Comparison of ENCODE assay signal across 8 cellular contexts in genomic region chr2:33598472-33599174, GRCh38. TPM values are rescaled to one million over a fixed set of nuclear protein-coding genes. Genes with fewer than 3 reads are reported as not detected.
A peak's percentile ranks its signal among the peaks of the same experiment; 100 is the strongest.
DNase-seq lines count a peak whose midpoint lies in the region; ATAC-seq and TF ChIP-seq lines count a peak whose summit lies in the region.

No MANE protein-coding gene starts in this region.

- CTCF ChIA-PET in PC-9 (lab: Charles Lee), result interaction anchor here (0.7 to 1.6 kb wide), 2 partner anchors 15 to 123 kb away, joined by 3 to 4 read pairs; no protein-coding TSS in a partner anchor
- CTCF ChIA-PET in activated naive CD4-positive, alpha-beta T cell treated with anti-CD3 and anti-CD28 coated beads, Interleukin-2, amount 10 ng/mL, durations not matched to agents 7 days and 5 days (lab: Charles Lee), result interaction anchor here (0.8 to 1.9 kb wide), 4 partner anchors 16 to 123 kb away, joined by 3 to 11 read pairs (median 4); no protein-coding TSS in a partner anchor

- no peaks in the 10 kb centered on the region for H3K9me3 ChIP-seq in BLaER1 treated with 17β-estradiol and CSF1 and Interleukin-3, amounts not matched to agents 10 nM and 100 nM (replicated peaks in 1 of 11)
- H3K9me3 ChIP-seq in PC-9 (ENCODE audit: insufficient read depth, low read depth) (no peaks in the 10 kb centered on the region), heart right ventricle (no peaks in the 10 kb centered on the region)

- TF ChIP-seq CTCF in PC-9 (conservative IDR thresholded peaks at IDR 0.05) (no peak), heart right ventricle (IDR thresholded peaks at IDR 0.05) (no peak)

- peak overlapping the region; percentile 48 to 88 (median 83); a peak in 21 of 22 replicates for H3K27ac ChIP-seq in BLaER1 treated with 17β-estradiol and CSF1 and Interleukin-3, amounts not matched to agents 10 nM and 100 nM
- H3K27ac ChIP-seq in PC-9, result no peak overlapping the region
- H3K27ac ChIP-seq in heart right ventricle, result peak overlapping the region; percentile 11 to 90 (median 86)
- peak overlapping the region; percentile 81 for H3K27ac ChIP-seq in rectal smooth muscle tissue (ENCODE audit: low read depth, low read length)

- peaks cover 33% of the 10 kb centered on the region for H3K4me1 Mint-ChIP-seq in activated naive CD4-positive, alpha-beta T cell treated with anti-CD3 and anti-CD28 coated beads, Interleukin-2, amount 10 ng/mL, durations not matched to agents 7 days and 5 days

- peak overlapping the region; percentile 78 to 98 (median 90) for H3K4me2 ChIP-seq in BLaER1 treated with 17β-estradiol and CSF1 and Interleukin-3, amounts not matched to agents 10 nM and 100 nM
- peak overlapping the region; percentile 96 for H3K4me2 ChIP-seq in PC-9

- H3F3A ChIP-seq in PC-9 (ENCODE audit: insufficient read depth, low read depth), result no peaks in the 10 kb centered on the region

- peaks cover 3% of the 10 kb centered on the region for H3K27me3 Mint-ChIP-seq in activated naive CD4-positive, alpha-beta T cell treated with anti-CD3 and anti-CD28 coated beads, Interleukin-2, amount 10 ng/mL, durations not matched to agents 7 days and 5 days

- peak overlapping the region; percentile 80 to 99 (median 94) for H3K4me3 ChIP-seq in BLaER1 treated with 17β-estradiol and CSF1 and Interleukin-3, amounts not matched to agents 10 nM and 100 nM
- peak overlapping the region; percentile 76 for H3K4me3 ChIP-seq in PC-9
- H3K4me3 ChIP-seq in heart right ventricle, result peak overlapping the region; percentile 45 to 94 (median 80)
- H3K4me3 ChIP-seq in rectal smooth muscle tissue (ENCODE audit: low read length), result peak overlapping the region; percentile 98

- peaks cover 14% of the 10 kb centered on the region for H3K36me3 Mint-ChIP-seq in activated naive CD4-positive, alpha-beta T cell treated with anti-CD3 and anti-CD28 coated beads, Interleukin-2, amount 10 ng/mL, durations not matched to agents 7 days and 5 days

- ATAC-seq in GM18909 (IDR thresholded peaks at IDR 0.05; ENCODE audit: poor library complexity, unreplicated experiment) (peak; percentile 62), HG03108 (IDR thresholded peaks at IDR 0.05; ENCODE audit: unreplicated experiment) (peak; percentile 53), heart right ventricle (peak; percentile 19 to 47 (median 38))

- no TSS peak for BruUV-seq in PC-9 (replicated peaks; lab: Mats Ljungman, UMichigan)

- peaks cover 16 to 21% (median 17%) of the 10 kb centered on the region in 11 experiments for H3K36me3 ChIP-seq in BLaER1 treated with 17β-estradiol and CSF1 and Interleukin-3, amounts not matched to agents 10 nM and 100 nM
- peaks cover 13% of the 10 kb centered on the region for H3K36me3 ChIP-seq in PC-9 (ENCODE audit: low read depth)
- peaks cover 0 to 19% (median 0%) of the 10 kb centered on the region in 9 donors for H3K36me3 ChIP-seq in heart right ventricle
- peaks cover 2% of the 10 kb centered on the region for H3K36me3 ChIP-seq in rectal smooth muscle tissue (ENCODE audit: control insufficient read depth, insufficient read depth, low read length)

- H3K27me3 ChIP-seq in BLaER1 treated with 17β-estradiol and CSF1 and Interleukin-3, amounts not matched to agents 10 nM and 100 nM, result no peaks in the 10 kb centered on the region
- no peaks in the 10 kb centered on the region for H3K27me3 ChIP-seq in PC-9 (ENCODE audit: insufficient read depth, low read depth)
- no peaks in the 10 kb centered on the region for H3K27me3 ChIP-seq in heart right ventricle
- H3K27me3 ChIP-seq in rectal smooth muscle tissue (ENCODE audit: control insufficient read depth, insufficient read depth, low read length), result no peaks in the 10 kb centered on the region

- DNase-seq in PC-9 (peak; percentile 28 to 37), heart right ventricle (no peak), GF-D8 (lab: John Stamatoyannopoulos, UW) (no peak)
- DNase-seq in activated naive CD4-positive, alpha-beta T cell treated with anti-CD3 and anti-CD28 coated beads, Interleukin-2, amount 10 ng/mL, durations not matched to agents 7 days and 5 days, result peak; percentile 60

- H3K4me3 Mint-ChIP-seq in activated naive CD4-positive, alpha-beta T cell treated with anti-CD3 and anti-CD28 coated beads, Interleukin-2, amount 10 ng/mL, durations not matched to agents 7 days and 5 days, result peak overlapping the region; percentile 92

- peak overlapping the region; percentile 84 for H3K27ac Mint-ChIP-seq in activated naive CD4-positive, alpha-beta T cell treated with anti-CD3 and anti-CD28 coated beads, Interleukin-2, amount 10 ng/mL, durations not matched to agents 7 days and 5 days

- H3K9me2 ChIP-seq in PC-9 (ENCODE audit: insufficient read depth), result no peaks in the 10 kb centered on the region

- POLR2A ChIA-PET in PC-9 (lab: Charles Lee; ENCODE audit: unreplicated experiment), result interaction anchor here (0.6 to 0.7 kb wide), 2 partner anchors 83 to 1747 kb away, joined by 4 to 6 read pairs; no protein-coding TSS in a partner anchor

- peaks cover 16 to 32% (median 26%) of the 10 kb centered on the region in 10 experiments for H3K4me1 ChIP-seq in BLaER1 treated with 17β-estradiol and CSF1 and Interleukin-3, amounts not matched to agents 10 nM and 100 nM
- H3K4me1 ChIP-seq in PC-9 (replicated peaks; ENCODE audit: insufficient read depth) (peaks cover 16% of the 10 kb centered on the region), heart right ventricle (peaks cover 4 to 41% (median 28%) of the 10 kb centered on the region in 9 donors), rectal smooth muscle tissue (ENCODE audit: control insufficient read depth, insufficient read depth, low read length) (no peaks in the 10 kb centered on the region)

- WGBS in heart right ventricle, 2 donors, result 1% methylated on average over 27 of the region's 27 CpGs

- peak overlapping the region; percentile 94 for H2AFZ ChIP-seq in PC-9

- peak overlapping the region; percentile 81 to 90 (median 87) for H3K9ac ChIP-seq in BLaER1 treated with 17β-estradiol and CSF1 and Interleukin-3, amounts not matched to agents 10 nM and 100 nM
- peak overlapping the region; percentile 89 for H3K9ac ChIP-seq in rectal smooth muscle tissue (ENCODE audit: low read length)

- peaks cover 0 to 35% (median 17%) of the 10 kb centered on the region in 11 experiments; a peak in 9 of 22 replicates for H4K20me1 ChIP-seq in BLaER1 treated with 17β-estradiol and CSF1 and Interleukin-3, amounts not matched to agents 10 nM and 100 nM
- H4K20me1 ChIP-seq in PC-9 (ENCODE audit: insufficient read depth), result peaks cover 3% of the 10 kb centered on the region; the same call in 1 of the 2 replicates

- H3K9me3 Mint-ChIP-seq in activated naive CD4-positive, alpha-beta T cell treated with anti-CD3 and anti-CD28 coated beads, Interleukin-2, amount 10 ng/mL, durations not matched to agents 7 days and 5 days, result no peaks in the 10 kb centered on the region

- H3K79me2 ChIP-seq in PC-9 (ENCODE audit: low read depth), result peaks cover 33% of the 10 kb centered on the region

- intact Hi-C loops in PC-9 (cut with micrococcal nuclease; ENCODE audit: unreplicated experiment), result no loop called here
- intact Hi-C loops in heart right ventricle (cut with DNase I), result no loop called here

RNA-seq across cellular contexts. Expression of gene FAM98A, which starts 0.5 kb away (rescaled TPM):
- total RNA-seq in PC-9 (2021), result 24.8 and 33.7 TPM in 2 replicates
- 10 to 100 TPM; 61.5 to 92.3 (median 70.9) TPM for total RNA-seq in heart right ventricle
- 10 to 100 TPM; 27.7 to 33.5 TPM for polyA plus RNA-seq in heart right ventricle

Comparison
In these comparisons a context has a peak if more than half of its experiments do, and no peak if none do; other contexts are left out.
1. DNase-seq: peak in PC-9 (2 of 2) and activated naive CD4-positive, alpha-beta T cell treated with anti-CD3 and anti-CD28 coated beads, Interleukin-2, amount 10 ng/mL, durations not matched to agents 7 days and 5 days (single experiment); none in heart right ventricle (0 of 2) and GF-D8 (single experiment).
2. Peak in every context shown above with its lines, with median percentiles within 50 percentile points of each other: H3K4me3 ChIP-seq and ATAC-seq.